ENCODE assay signal across 17 cellular contexts in the genomic region with DNA sequence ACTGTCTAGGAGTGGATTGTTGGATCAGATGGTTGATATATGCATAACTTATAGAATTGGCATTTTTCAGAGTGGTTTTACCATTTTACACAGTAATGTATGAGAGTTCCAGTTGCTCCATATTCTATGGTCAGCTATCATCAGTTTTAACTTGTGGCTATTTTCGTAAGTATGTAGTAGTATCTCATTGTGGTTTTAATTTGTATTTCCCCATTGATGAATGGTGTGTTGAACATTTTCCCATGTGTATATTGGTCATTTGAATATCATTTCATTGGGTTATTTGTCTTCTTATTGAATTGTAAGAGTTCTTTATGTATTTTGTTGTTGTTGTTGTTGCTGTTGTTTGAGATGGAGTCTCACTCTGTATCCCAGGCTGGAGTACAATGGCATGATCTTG.
"Had no signal": no experiment of that assay in that cellular context is flagged by ENCODE, and none has a peak within 500 bp of the region (broad histone marks: within the 10 kb centered on the region; RNA-seq: fewer than 3 reads in every experiment).

No MANE protein-coding gene starts in this region.

- H3K4me3 ChIP-seq: stomach, suprapubic skin, testis, thoracic aorta, thyroid gland, tibial artery, tibial nerve, transverse colon, upper lobe of left lung, upper lobe of right lung, uterus, vagina had no signal

- H3K27ac ChIP-seq: stomach, suprapubic skin, testis, thoracic aorta, thyroid gland, tibial artery, tibial nerve, transverse colon, upper lobe of left lung, upper lobe of right lung, uterus, vagina had no signal

- H3K9me3 ChIP-seq: stomach, suprapubic skin, testis, thoracic aorta, thyroid gland, tibial artery, tibial nerve, transverse colon, upper lobe of left lung, upper lobe of right lung, uterus, vagina had no signal

- H3K36me3 ChIP-seq: stomach, suprapubic skin, thoracic aorta, thyroid gland, tibial artery, tibial nerve, transverse colon, upper lobe of left lung, upper lobe of right lung, uterus, vagina had no signal

- H3K4me1 ChIP-seq: stomach, suprapubic skin, testis, thyroid gland, tibial artery, tibial nerve, transverse colon, upper lobe of left lung, upper lobe of right lung, uterus, vagina had no signal

- ATAC-seq: stimulated activated effector memory CD8-positive, alpha-beta T cell treated with anti-CD3 and anti-CD28 coated beads, Interleukin-12 subunit alpha, Interleukin-12 subunit beta, amount 100 ng/mL, for 72 hours; stimulated activated memory B cell treated with anti-CD40 and anti-IgM and Interleukin-4, amounts not matched to agents 10 μg/mL and 1 μg/mL and 100 μg/mL, for 72 hours; stimulated activated naive B cell treated with anti-CD40 and anti-IgM and Interleukin-4, amounts not matched to agents 10 μg/mL and 1 μg/mL and 100 μg/mL, for 72 hours; stimulated activated naive CD8-positive, alpha-beta T cell treated with anti-CD3 and anti-CD28 coated beads, Interleukin-15, amount 100 ng/mL, for 72 hours; stimulated activated naive CD8-positive, alpha-beta T cell treated with anti-CD3 and anti-CD28 coated beads, Interleukin-15, Interleukin-2, amounts not matched to agents 100 U/mL and 50 U/mL, for 24 hours; upper lobe of right lung had no signal
